ENCODE assay signal across 11 cellular contexts in the genomic region with DNA sequence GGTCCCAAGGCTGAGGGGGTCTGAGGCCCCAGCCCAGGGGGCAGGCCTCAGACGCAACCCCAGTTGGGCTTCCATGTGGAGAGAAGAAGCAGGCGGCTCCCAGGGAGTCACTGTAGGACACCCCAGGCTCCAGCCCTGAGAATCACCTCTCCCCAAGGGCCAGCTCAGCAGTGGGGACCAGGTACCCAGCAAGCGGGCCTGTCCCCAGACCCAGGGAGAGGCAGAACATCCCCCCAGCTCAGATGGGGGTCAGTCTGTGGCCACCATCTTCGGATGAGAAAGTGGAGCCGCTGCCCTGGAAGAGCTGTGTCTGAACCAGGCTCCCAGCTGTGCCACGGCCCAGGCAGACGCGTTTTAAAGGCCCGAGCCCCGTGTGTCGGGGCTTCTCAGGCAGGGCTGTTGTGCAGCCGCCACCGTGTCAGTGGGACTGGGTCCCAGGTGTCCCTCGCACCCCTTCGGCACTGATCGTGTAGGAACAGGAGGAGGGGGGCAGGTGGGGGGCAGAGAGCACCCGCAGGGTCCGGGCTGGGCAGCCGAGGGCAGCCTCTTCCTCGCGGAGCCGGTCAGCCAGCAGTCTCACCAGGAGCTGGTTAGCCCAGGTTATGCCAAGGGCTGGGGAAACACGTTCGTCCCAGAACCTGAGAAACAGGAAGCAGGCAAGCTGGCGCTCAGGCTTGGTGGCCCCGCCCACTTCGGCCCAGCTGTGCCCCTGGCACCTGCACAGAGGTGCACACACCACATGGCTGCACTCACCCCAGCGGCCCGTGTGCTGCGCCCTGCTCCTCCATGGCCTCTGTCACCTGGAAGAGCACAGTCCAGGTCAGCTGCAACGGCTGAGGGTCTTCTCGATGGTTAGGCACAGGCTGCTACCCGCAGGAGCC. TPM values are rescaled to one million over a fixed set of nuclear protein-coding genes. Genes with fewer than 3 reads are reported as not detected.
A peak's percentile ranks its signal among the peaks of the same experiment; 100 is the strongest.
DNase-seq lines count a peak whose midpoint lies in the region; ATAC-seq and TF ChIP-seq lines count a peak whose summit lies in the region.
"Had no signal": no experiment of that assay in that cellular context is flagged by ENCODE, and none has a peak within 500 bp of the region (broad histone marks: within the 10 kb centered on the region; RNA-seq: fewer than 3 reads in every experiment).

No MANE protein-coding gene starts in this region.

- DNase-seq in A673 (ENCODE audit: low spot score), result no peak
- DNase-seq in HT-29 (ENCODE audit: low spot score), result peak; percentile 79
- DNase-seq in ascending aorta (ENCODE audit: low spot score in 2 of 2), result no peak
- DNase-seq in activated CD4-positive, alpha-beta T cell treated with anti-CD3 and anti-CD28 coated beads, Interleukin-2, amount 50 U/mL, for 48 hours, result no peak
- no peak for DNase-seq in CD4-positive, alpha-beta T cell
- DNase-seq: activated CD4-positive, alpha-beta T cell treated with anti-CD3 and anti-CD28 coated beads for 48 hours; NCI-H524 had no signal

- H3K4me3 ChIP-seq in A673 (ENCODE audit: low read depth, low read length, poor library complexity, severe bottlenecking) (no peak overlapping the region), mucosa of rectum (ENCODE audit: low read length in 2 of 2) (no peak overlapping the region), ascending aorta (no peak overlapping the region)
- H3K4me3 ChIP-seq: adrenal gland had no signal

- peaks cover 26% of the 10 kb centered on the region for H3K4me1 ChIP-seq in A673 (ENCODE audit: insufficient read depth, low read length, poor library complexity, severe bottlenecking)
- H3K4me1 ChIP-seq in mucosa of rectum (ENCODE audit: control insufficient read depth in 2 of 2, insufficient read depth in 2 of 2, low read length in 2 of 2), result peaks cover 24 to 26% of the 10 kb centered on the region in 2 donors
- H3K4me1 ChIP-seq in ascending aorta, result peaks cover 13 to 35% of the 10 kb centered on the region in 2 donors

- H3K27ac ChIP-seq in A673 (ENCODE audit: low read depth, low read length, poor library complexity, severe bottlenecking) (peak overlapping the region; percentile 63), cingulate gyrus (ENCODE audit: low read depth, low read length) (peak overlapping the region; percentile 94), mucosa of rectum (ENCODE audit: low read depth in 2 of 2, low read length in 2 of 2) (peak overlapping the region; percentile 27 to 52), ascending aorta (peak overlapping the region in 1 of 2 donors; percentile 50)
- no peak overlapping the region for H3K27ac ChIP-seq in CD4-positive, alpha-beta T cell (ENCODE audit: low read depth, low read length)

- no peak overlapping the region for H3K27ac Mint-ChIP-seq in CD4-positive, alpha-beta T cell

- no TSS peak for BruUV-seq in A673 (replicated peaks; lab: Mats Ljungman, UMichigan)

- ATAC-seq in HG02973 (IDR thresholded peaks at IDR 0.05; ENCODE audit: unreplicated experiment), result no peak
- no peak for ATAC-seq in CD4-positive, alpha-beta T cell (ENCODE audit: poor library complexity)

- POLR2A ChIA-PET in A673 (lab: Charles Lee; ENCODE audit: low non-redundant PET), result no interaction called here
- POLR2A ChIA-PET in CD4-positive, alpha-beta T cell (lab: Charles Lee), result interaction anchor here (0.6 to 1.0 kb wide), 2 partner anchors 17 to 122 kb away, joined by 3 to 4 read pairs; a partner anchor contains a TSS

- no peaks in the 10 kb centered on the region for H3K27me3 Mint-ChIP-seq in CD4-positive, alpha-beta T cell

- CTCF ChIA-PET in A673 (lab: Charles Lee), result no interaction called here
- CTCF ChIA-PET in CD4-positive, alpha-beta T cell (lab: Charles Lee), result no interaction called here

- peaks cover 73% of the 10 kb centered on the region for H3K36me3 ChIP-seq in A673 (ENCODE audit: insufficient read depth, low read length, poor library complexity, severe bottlenecking)
- H3K36me3 ChIP-seq in mucosa of rectum (ENCODE audit: control insufficient read depth in 2 of 2, insufficient read depth in 2 of 2, low read length in 2 of 2), result peaks cover 29 to 49% of the 10 kb centered on the region in 2 donors
- H3K36me3 ChIP-seq in ascending aorta, result peaks cover 50 to 74% of the 10 kb centered on the region in 2 donors

- H3K27me3 ChIP-seq in A673 (replicated peaks; ENCODE audit: insufficient read depth, low read depth, low read length, poor library complexity) (no peaks in the 10 kb centered on the region), mucosa of rectum (ENCODE audit: control insufficient read depth in 2 of 2, insufficient read depth in 2 of 2, low read length in 2 of 2) (no peaks in the 10 kb centered on the region), ascending aorta (no peaks in the 10 kb centered on the region)
- H3K27me3 ChIP-seq in CD4-positive, alpha-beta T cell (ENCODE audit: control insufficient read depth, insufficient read depth, low read length), result no peaks in the 10 kb centered on the region
- H3K27me3 ChIP-seq: adrenal gland had no signal

- TF ChIP-seq CTCF in A673 (conservative IDR thresholded peaks at IDR 0.05; ENCODE audit: low read depth, low read length) (no peak), ascending aorta (IDR thresholded peaks at IDR 0.05) (no peak)
- no peak for TF ChIP-seq CTCF in CD4-positive, alpha-beta T cell (IDR thresholded peaks at IDR 0.05)

- H3K9me3 ChIP-seq in A673 (ENCODE audit: low read depth, low read length, poor library complexity, severe bottlenecking) (no peaks in the 10 kb centered on the region), mucosa of rectum (ENCODE audit: control insufficient read depth in 2 of 2, low read length in 2 of 2) (no peaks in the 10 kb centered on the region), ascending aorta (no peaks in the 10 kb centered on the region)
- H3K9me3 ChIP-seq in CD4-positive, alpha-beta T cell (ENCODE audit: control insufficient read depth, low read length), result no peaks in the 10 kb centered on the region
- H3K9me3 ChIP-seq: adrenal gland had no signal

- peaks cover 4% of the 10 kb centered on the region for H3K4me1 Mint-ChIP-seq in CD4-positive, alpha-beta T cell (ENCODE audit: low read depth)

- no peak overlapping the region for H3K4me3 Mint-ChIP-seq in CD4-positive, alpha-beta T cell

- no peak overlapping the region for H3K9ac ChIP-seq in mucosa of rectum (ENCODE audit: low read depth in 1 of 2, low read length in 2 of 2)

- intact Hi-C loops in A673 (cut with micrococcal nuclease; ENCODE audit: unreplicated experiment) (no loop called here), ascending aorta (cut with DNase I) (no loop called here)
- intact Hi-C loops in CD4-positive, alpha-beta T cell (cut with DNase I, micrococcal nuclease), result no loop called here

- no peaks in the 10 kb centered on the region for H3K9me3 Mint-ChIP-seq in CD4-positive, alpha-beta T cell

- peaks cover 66% of the 10 kb centered on the region for H3K36me3 Mint-ChIP-seq in CD4-positive, alpha-beta T cell (ENCODE audit: low read depth)

RNA-seq across cellular contexts. Expression of a gene that starts 16.6 kb away (rescaled TPM):
- total RNA-seq in A673 (2021) (82.1 and 91.8 TPM in 2 replicates), ascending aorta (9.0 TPM)
- 84.5 and 86.3 TPM in 2 replicates for total RNA-seq in HT-29 (2014; rRNA removed; shearing (Covaris generic))
- total RNA-seq in CD4-positive, alpha-beta T cell, result 1 to 10 TPM; 4.6 to 4.8 TPM

RNA-seq across cellular contexts. Expression of a gene that starts 17.0 kb away (rescaled TPM):
- total RNA-seq in A673 (2021) (35.7 and 38.6 TPM in 2 replicates), ascending aorta (219 TPM)
- 37.6 and 40.0 TPM in 2 replicates for total RNA-seq in HT-29 (2014; rRNA removed; shearing (Covaris generic))
- 1 to 10 TPM; 2.6 to 3.0 TPM for total RNA-seq in CD4-positive, alpha-beta T cell
